ENCODE assay signal across 20 cellular contexts in the genomic region with DNA sequence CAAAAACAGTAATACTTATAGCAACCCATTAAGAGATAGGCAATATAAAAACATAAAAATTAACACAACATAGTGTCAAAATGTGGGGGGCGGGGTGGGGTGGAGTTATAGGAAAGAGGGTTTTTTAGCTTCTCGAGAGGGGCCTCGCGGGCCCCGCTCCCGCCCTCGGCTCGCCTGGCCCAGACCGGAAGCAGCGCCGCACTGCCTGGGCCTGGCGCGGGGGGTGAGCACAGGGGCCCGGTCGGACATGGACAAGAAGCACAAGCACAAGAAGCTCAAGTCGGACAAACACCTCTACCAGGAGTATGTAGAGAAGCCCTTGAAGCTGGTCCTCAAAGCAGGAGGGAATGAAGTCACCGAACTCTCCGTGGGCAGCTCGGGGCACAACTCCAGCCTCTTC.
"Had no signal": no experiment of that assay in that cellular context is flagged by ENCODE, and none has a peak within 500 bp of the region (broad histone marks: within the 10 kb centered on the region; RNA-seq: fewer than 3 reads in every experiment).

No MANE protein-coding gene starts in this region.

- H3K27me3 Mint-ChIP-seq: naive thymus-derived CD8-positive, alpha-beta T cell; stimulated activated naive B cell treated with anti-CD40 and anti-IgM and Interleukin-4, amounts not matched to agents 10 μg/mL and 1 μg/mL and 100 μg/mL, for 72 hours; type B pancreatic cell had no signal

- H3K4me1 ChIP-seq: prostate gland had no signal

- H3K27ac Mint-ChIP-seq: stimulated activated naive B cell treated with anti-CD40 and anti-IgM and Interleukin-4, amounts not matched to agents 10 μg/mL and 1 μg/mL and 100 μg/mL, for 72 hours; type B pancreatic cell had no signal

- H3K27ac ChIP-seq: gastrocnemius medialis, heart right ventricle, parathyroid adenoma, prostate gland, skin epidermis, thoracic aorta had no signal

- H3K4me3 ChIP-seq: gastrocnemius medialis, heart right ventricle, prostate gland, skin epidermis, stomach, thoracic aorta had no signal

- H3K4me3 Mint-ChIP-seq: neural crest cell; stimulated activated naive B cell treated with anti-CD40 and anti-IgM and Interleukin-4, amounts not matched to agents 10 μg/mL and 1 μg/mL and 100 μg/mL, for 72 hours; type B pancreatic cell had no signal

- H3K27me3 ChIP-seq: gastrocnemius medialis, heart right ventricle, stomach had no signal

- H2AFZ ChIP-seq: parathyroid adenoma had no signal

- H3K9me3 ChIP-seq: gastrocnemius medialis, prostate gland had no signal

- DNase-seq: effector memory CD4-positive, alpha-beta T cell; gastrocnemius medialis; heart right ventricle; hypothalamus; kidney glomerular epithelial cell; naive thymus-derived CD8-positive, alpha-beta T cell; retina; stimulated activated CD4-positive, alpha-beta T cell treated with anti-CD3 and anti-CD28 coated beads, Interleukin-2, amount 100 ng/mL, for 24 hours; stimulated activated CD4-positive, alpha-beta T cell treated with anti-CD3 and anti-CD28 coated beads, Interleukin-4, amount 100 ng/mL, for 4 hours; stimulated activated naive B cell treated with anti-CD40 and anti-IgM and Interleukin-4, amounts not matched to agents 10 μg/mL and 1 μg/mL and 100 μg/mL, for 72 hours; stomach; substantia nigra had no signal

- H3K9ac ChIP-seq: parathyroid adenoma had no signal

- ATAC-seq: esophagus mucosa; gastrocnemius medialis; naive thymus-derived CD8-positive, alpha-beta T cell; sciatic nerve; stimulated activated naive B cell treated with anti-CD40 and anti-IgM and Interleukin-4, amounts not matched to agents 10 μg/mL and 1 μg/mL and 100 μg/mL, for 72 hours had no signal

- H3K36me3 ChIP-seq: gastrocnemius medialis, prostate gland, thoracic aorta had no signal
